Comparison of ENCODE assay signal across 18 cellular contexts in genomic region chr17:4198995-4199394, GRCh38.
DNase-seq lines count a peak whose midpoint lies in the region; ATAC-seq and TF ChIP-seq lines count a peak whose summit lies in the region.
"Had no signal": no experiment of that assay in that cellular context is flagged by ENCODE, and none has a peak within 500 bp of the region (broad histone marks: within the 10 kb centered on the region; RNA-seq: fewer than 3 reads in every experiment).

No MANE protein-coding gene starts in this region.

- peaks cover 2% of the 10 kb centered on the region for H3K4me1 Mint-ChIP-seq in stimulated activated effector memory CD8-positive, alpha-beta T cell treated with anti-CD3 and anti-CD28 coated beads, Interleukin-12 subunit alpha, Interleukin-12 subunit beta, amount 100 ng/mL, for 72 hours
- H3K4me1 Mint-ChIP-seq in stimulated activated memory B cell treated with anti-CD40 and anti-IgM and Interleukin-4, amounts not matched to agents 10 μg/mL and 1 μg/mL and 100 μg/mL, for 72 hours = no peaks in the 10 kb centered on the region
- H3K4me1 Mint-ChIP-seq: B cell had no signal

- no peaks in the 10 kb centered on the region for H3K27me3 ChIP-seq in neutrophil

- peak; percentile 61 for ATAC-seq in stimulated activated effector memory CD8-positive, alpha-beta T cell treated with anti-CD3 and anti-CD28 coated beads, Interleukin-12 subunit alpha, Interleukin-12 subunit beta, amount 100 ng/mL, for 72 hours
- no peak for ATAC-seq in stimulated activated memory B cell treated with anti-CD40 and anti-IgM and Interleukin-4, amounts not matched to agents 10 μg/mL and 1 μg/mL and 100 μg/mL, for 72 hours
- ATAC-seq: HCT116 had no signal

- no peaks in the 10 kb centered on the region for H3K9me3 Mint-ChIP-seq in stimulated activated effector memory CD8-positive, alpha-beta T cell treated with anti-CD3 and anti-CD28 coated beads, Interleukin-12 subunit alpha, Interleukin-12 subunit beta, amount 100 ng/mL, for 72 hours
- H3K9me3 Mint-ChIP-seq in stimulated activated memory B cell treated with anti-CD40 and anti-IgM and Interleukin-4, amounts not matched to agents 10 μg/mL and 1 μg/mL and 100 μg/mL, for 72 hours = no peaks in the 10 kb centered on the region
- H3K9me3 Mint-ChIP-seq: CD8-positive, alpha-beta T cell; HFFc6 had no signal

- H3K4me3 Mint-ChIP-seq in stimulated activated effector memory CD8-positive, alpha-beta T cell treated with anti-CD3 and anti-CD28 coated beads, Interleukin-12 subunit alpha, Interleukin-12 subunit beta, amount 100 ng/mL, for 72 hours = no peak overlapping the region
- no peak overlapping the region for H3K4me3 Mint-ChIP-seq in stimulated activated memory B cell treated with anti-CD40 and anti-IgM and Interleukin-4, amounts not matched to agents 10 μg/mL and 1 μg/mL and 100 μg/mL, for 72 hours
- H3K4me3 Mint-ChIP-seq: B cell; CD8-positive, alpha-beta T cell; HFFc6 had no signal

- H3K36me3 Mint-ChIP-seq in stimulated activated effector memory CD8-positive, alpha-beta T cell treated with anti-CD3 and anti-CD28 coated beads, Interleukin-12 subunit alpha, Interleukin-12 subunit beta, amount 100 ng/mL, for 72 hours = peaks cover 71% of the 10 kb centered on the region
- H3K36me3 Mint-ChIP-seq in stimulated activated memory B cell treated with anti-CD40 and anti-IgM and Interleukin-4, amounts not matched to agents 10 μg/mL and 1 μg/mL and 100 μg/mL, for 72 hours = peaks cover 52% of the 10 kb centered on the region

- no peaks in the 10 kb centered on the region for H3K27me3 Mint-ChIP-seq in stimulated activated memory B cell treated with anti-CD40 and anti-IgM and Interleukin-4, amounts not matched to agents 10 μg/mL and 1 μg/mL and 100 μg/mL, for 72 hours
- H3K27me3 Mint-ChIP-seq: B cell had no signal

- H3K27ac ChIP-seq in neutrophil = peak overlapping the region; percentile 58
- H3K27ac ChIP-seq: BLaER1 treated with 17β-estradiol and CSF1 and Interleukin-3, amounts not matched to agents 10 nM and 100 nM; HL-60 had no signal

- H3K4me1 ChIP-seq in neutrophil (ENCODE audit: control insufficient read depth in 1 of 2, insufficient read depth in 1 of 2, low read depth in 1 of 2, low read length in 1 of 2) = no peaks in the 10 kb centered on the region

- TF ChIP-seq CTCF in neutrophil (IDR thresholded peaks at IDR 0.05) = no peak

- peaks cover 56% of the 10 kb centered on the region for H3K36me3 ChIP-seq in neutrophil

- H3K9me3 ChIP-seq in neutrophil = no peaks in the 10 kb centered on the region
- H3K9me3 ChIP-seq: BLaER1 treated with 17β-estradiol and CSF1 and Interleukin-3, amounts not matched to agents 10 nM and 100 nM had no signal

- DNase-seq in stimulated activated CD4-positive, alpha-beta T cell treated with anti-CD3 and anti-CD28 coated beads, Interleukin-1b, Interleukin-23, amount 100 ng/mL, for 48 hours = peak; percentile 10
- DNase-seq in stimulated activated CD4-positive, alpha-beta T cell treated with anti-CD3 and anti-CD28 coated beads, Interleukin-2, amount 100 ng/mL, for 24 hours = no peak
- DNase-seq in stimulated activated effector memory CD8-positive, alpha-beta T cell treated with anti-CD3 and anti-CD28 coated beads, Interleukin-12 subunit alpha, Interleukin-12 subunit beta, amount 100 ng/mL, for 72 hours (ENCODE audit: low spot score in 2 of 2) = no peak
- no peak for DNase-seq in T1000 (lab: John Stamatoyannopoulos, UW)
- DNase-seq in kidney glomerular epithelial cell (lab: John Stamatoyannopoulos, UW) = no peak
- DNase-seq: 8988T; Calu3; CD8-positive, alpha-beta T cell; GF-D8; GOT3; H7; HFFc6 had no signal

- no peak overlapping the region for H3K4me3 ChIP-seq in neutrophil (ENCODE audit: low read depth in 1 of 2, low read length in 1 of 2)
- H3K4me3 ChIP-seq: BLaER1 treated with 17β-estradiol and CSF1 and Interleukin-3, amounts not matched to agents 10 nM and 100 nM had no signal

- H3K27ac Mint-ChIP-seq in stimulated activated effector memory CD8-positive, alpha-beta T cell treated with anti-CD3 and anti-CD28 coated beads, Interleukin-12 subunit alpha, Interleukin-12 subunit beta, amount 100 ng/mL, for 72 hours = no peak overlapping the region
- no peak overlapping the region for H3K27ac Mint-ChIP-seq in stimulated activated memory B cell treated with anti-CD40 and anti-IgM and Interleukin-4, amounts not matched to agents 10 μg/mL and 1 μg/mL and 100 μg/mL, for 72 hours
- H3K27ac Mint-ChIP-seq: B cell; CD8-positive, alpha-beta T cell; HFFc6 had no signal
